ENCODE assay signal across 1 cellular context in genomic region chr5:132313378-132313777, GRCh38.
A peak's percentile ranks its signal among the peaks of the same experiment; 100 is the strongest.
TF ChIP-seq lines count a peak whose summit lies in the region.

No MANE protein-coding gene starts in this region.

TF ChIP-seq in K562, 482 proteins besides CTCF, POLR2A, EP300 and RAD21:
- TF ChIP-seq C11orf30 (IDR thresholded peaks at IDR 0.05; ENCODE audit: low read depth) (no peak), CCAR2 (IDR thresholded peaks at IDR 0.05; ENCODE audit: low read depth, low read length) (0 out of 2 replicates have a peak, but pooled peaks have one; percentile 35)
